Comparison of ENCODE assay signal across 18 cellular contexts in the genomic region with DNA sequence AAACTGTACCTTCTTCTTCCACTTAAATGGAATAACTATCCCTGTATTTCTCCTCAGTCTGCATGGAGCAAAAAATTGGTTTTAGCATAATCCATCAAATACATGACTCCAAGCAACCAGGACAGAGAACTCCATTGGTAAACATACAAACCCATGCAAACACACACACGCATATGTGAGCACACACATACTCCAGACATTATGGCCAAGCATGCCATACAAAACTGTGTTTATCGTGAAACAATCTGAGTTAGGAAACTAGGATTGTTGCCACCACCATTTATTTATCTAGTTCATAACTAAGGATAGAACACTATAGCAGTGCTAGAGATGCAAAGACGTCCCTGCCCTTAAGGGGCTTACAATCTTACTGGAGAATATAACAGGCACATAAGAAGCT.
A peak's percentile ranks its signal among the peaks of the same experiment; 100 is the strongest.
DNase-seq lines count a peak whose midpoint lies in the region; ATAC-seq, FAIRE-seq and TF ChIP-seq lines count a peak whose summit lies in the region.
"Had no signal": no experiment of that assay in that cellular context is flagged by ENCODE, and none has a peak within 500 bp of the region (broad histone marks: within the 10 kb centered on the region; RNA-seq: fewer than 3 reads in every experiment).

No MANE protein-coding gene starts in this region.

- H3K36me3 ChIP-seq in GM12878 (ENCODE audit: control insufficient read depth in 2 of 2, insufficient read depth in 2 of 2, low read length in 1 of 2) (peaks cover 7 to 23% of the 10 kb centered on the region in 2 experiments), PC-3 (ENCODE audit: low read depth, low read length) (peaks cover 19% of the 10 kb centered on the region; the same call in 1 of the 2 replicates)
- H3K36me3 ChIP-seq: BE2C had no signal

- peak; percentile 69 for FAIRE-seq in GM12891 (lab: Jason Lieb, UNC)
- FAIRE-seq in GM12878 (lab: Jason Lieb, UNC), result no peak
- FAIRE-seq: A204.1, D721Med, H1 had no signal

- RAD21 ChIA-PET in GM12878 (lab: Charles Lee; ENCODE audit: unreplicated experiment), result no interaction called here

- H3K4me3 ChIP-seq in GM12878, result no peak overlapping the region
- H3K4me3 ChIP-seq in PC-3 (ENCODE audit: low read length), result no peak overlapping the region
- H3K4me3 ChIP-seq: HAP-1 had no signal

- intact Hi-C loops in GM12878 (cut with micrococcal nuclease; ENCODE audit: unreplicated experiment), result no loop called here
- intact Hi-C loops in PC-3 (cut with micrococcal nuclease), result no loop called here

- H3K27ac Mint-ChIP-seq in activated naive CD4-positive, alpha-beta T cell treated with anti-CD3 and anti-CD28 coated beads, Interleukin-2, amount 50 U/mL, for 72 hours, result peak overlapping the region; percentile 24 to 38
- H3K27ac Mint-ChIP-seq in activated naive CD4-positive, alpha-beta T cell treated with anti-CD3 and anti-CD28 coated beads, Interleukin-2, amount 10 ng/mL, durations not matched to agents 7 days and 5 days, result no peak overlapping the region
- peak overlapping the region in 4 of 6 donors; percentile 23 to 70 (median 61) for H3K27ac Mint-ChIP-seq in naive B cell

- in situ Hi-C loops in GM12878 (cut with MboI), result no loop called here

- H3K4me3 Mint-ChIP-seq in activated naive CD4-positive, alpha-beta T cell treated with anti-CD3 and anti-CD28 coated beads, Interleukin-2, amount 10 ng/mL, durations not matched to agents 7 days and 5 days, result no peak overlapping the region
- H3K4me3 Mint-ChIP-seq in naive B cell, result no peak overlapping the region
- H3K4me3 Mint-ChIP-seq: CD4-positive, alpha-beta memory T cell had no signal

- H3K4me1 ChIP-seq in GM12878 (ENCODE audit: control insufficient read depth, insufficient read depth, low read length) (no peaks in the 10 kb centered on the region), PC-3 (ENCODE audit: insufficient read depth, low read length) (no peaks in the 10 kb centered on the region)
- H3K4me1 ChIP-seq: HAP-1 had no signal

- no peaks in the 10 kb centered on the region for H3K9me2 ChIP-seq in PC-3 (replicated peaks; ENCODE audit: low read length)

- no peak for ATAC-seq in activated naive CD4-positive, alpha-beta T cell treated with anti-CD3 and anti-CD28 coated beads, Interleukin-2, amount 50 U/mL, for 72 hours
- ATAC-seq in GM12878 (no peak), naive B cell (ENCODE audit: low read depth in 2 of 2) (no peak), PC-3 (no peak)

- TF ChIP-seq CTCF in GM12878 (IDR thresholded peaks at IDR 0.05 in 2 of 3, conservative IDR thresholded peaks at IDR 0.05 in 1 of 3; ENCODE audit: control insufficient read depth in 2 of 3, extremely low read depth in 1 of 3, insufficient read depth in 1 of 3, low read depth in 3 of 3, low read length in 3 of 3) (no peak), PC-3 (conservative IDR thresholded peaks at IDR 0.05; ENCODE audit: low read depth, low read length) (no peak)

- H3K36me3 Mint-ChIP-seq in activated naive CD4-positive, alpha-beta T cell treated with anti-CD3 and anti-CD28 coated beads, Interleukin-2, amount 50 U/mL, for 72 hours, result peaks cover 0 to 17% of the 10 kb centered on the region in 2 donors
- H3K36me3 Mint-ChIP-seq in activated naive CD4-positive, alpha-beta T cell treated with anti-CD3 and anti-CD28 coated beads, Interleukin-2, amount 10 ng/mL, durations not matched to agents 7 days and 5 days, result peaks cover 32% of the 10 kb centered on the region
- peaks cover 14 to 24% of the 10 kb centered on the region in 2 donors for H3K36me3 Mint-ChIP-seq in naive B cell

- H4K20me1 ChIP-seq in GM12878 (ENCODE audit: control insufficient read depth, insufficient read depth), result no peaks in the 10 kb centered on the region
- no peaks in the 10 kb centered on the region for H4K20me1 ChIP-seq in PC-3 (ENCODE audit: low read length)

- CTCF ChIA-PET in activated naive CD4-positive, alpha-beta T cell treated with anti-CD3 and anti-CD28 coated beads, Interleukin-2, amount 10 ng/mL, durations not matched to agents 7 days and 5 days (lab: Charles Lee), result no interaction called here
- CTCF ChIA-PET in GM12878 (lab: Yijun Ruan, JAX), result interaction anchor here (0.7 to 1.5 kb wide), 3 partner anchors 14 to 244 kb away, joined by 3 to 4 read pairs (median 4); no protein-coding TSS in a partner anchor
- CTCF ChIA-PET in PC-3 (lab: Charles Lee), result no interaction called here

- H3K27me3 ChIP-seq in GM12878 (replicated peaks in 1 of 2; ENCODE audit: control insufficient read depth in 2 of 2, insufficient read depth in 2 of 2, low read length in 1 of 2) (no peaks in the 10 kb centered on the region), PC-3 (ENCODE audit: low read length) (no peaks in the 10 kb centered on the region)
- H3K27me3 ChIP-seq: BE2C had no signal

- no peaks in the 10 kb centered on the region for H3K27me3 Mint-ChIP-seq in activated naive CD4-positive, alpha-beta T cell treated with anti-CD3 and anti-CD28 coated beads, Interleukin-2, amount 10 ng/mL, durations not matched to agents 7 days and 5 days
- no peaks in the 10 kb centered on the region for H3K27me3 Mint-ChIP-seq in naive B cell
- H3K27me3 Mint-ChIP-seq: CD4-positive, alpha-beta memory T cell had no signal

- H3K4me2 ChIP-seq in GM12878 (ENCODE audit: control insufficient read depth, insufficient read depth) (no peak overlapping the region), PC-3 (ENCODE audit: low read length) (no peak overlapping the region)

- SMC1A ChIA-PET in GM12878 (lab: Charles Lee; ENCODE audit: uncharacterized antibody, unreplicated experiment), result interaction anchor here (0.6 kb wide), 1 partner anchor 37 kb away, joined by 3 read pairs; no protein-coding TSS in a partner anchor

- no peaks in the 10 kb centered on the region for H3K9me3 ChIP-seq in GM12878 (replicated peaks; ENCODE audit: control insufficient read depth, insufficient read depth, low read length)
- H3K9me3 ChIP-seq in PC-3 (ENCODE audit: low read length), result no peaks in the 10 kb centered on the region
- H3K9me3 ChIP-seq: BE2C, HAP-1 had no signal

- no peak for DNase-seq in activated naive CD4-positive, alpha-beta T cell treated with anti-CD3 and anti-CD28 coated beads, Interleukin-2, amount 50 U/mL, for 72 hours (ENCODE audit: low spot score in 2 of 2)
- DNase-seq in activated naive CD4-positive, alpha-beta T cell treated with anti-CD3 and anti-CD28 coated beads, Interleukin-2, amount 10 ng/mL, durations not matched to agents 7 days and 5 days, result no peak
- DNase-seq in GM12891 (ENCODE audit: insufficient read length, low spot score) (no peak), GM12878 (ENCODE audit: low read depth, low spot score) (no peak), naive B cell (no peak), PC-3 (no peak), SW480 (ENCODE audit: low spot score) (no peak)
- DNase-seq: BE2C; CD4-positive, alpha-beta memory T cell; COR-L47; DMS153; DMS79 treated with DMSO at 0.1 percent for 48 hours; GDM1 had no signal

- no peak overlapping the region for H3K9ac ChIP-seq in GM12878 (ENCODE audit: control insufficient read depth, insufficient read depth, low read length)
- H3K9ac ChIP-seq in PC-3 (ENCODE audit: low read length), result no peak overlapping the region

- POLR2A ChIA-PET in GM12878 (lab: Charles Lee) (interaction anchor here (1.3 kb wide), 1 partner anchor 17 kb away, joined by 4 read pairs; no protein-coding TSS in a partner anchor), PC-3 (lab: Charles Lee; ENCODE audit: unreplicated experiment) (no interaction called here)

- peaks cover 3% of the 10 kb centered on the region for H3K4me1 Mint-ChIP-seq in activated naive CD4-positive, alpha-beta T cell treated with anti-CD3 and anti-CD28 coated beads, Interleukin-2, amount 10 ng/mL, durations not matched to agents 7 days and 5 days
- H3K4me1 Mint-ChIP-seq in naive B cell, result peaks cover 5 to 17% (median 12%) of the 10 kb centered on the region in 3 donors

- TF ChIP-seq EP300 in GM12878 (IDR thresholded peaks at IDR 0.05; ENCODE audit: borderline replicate concordance in 1 of 2, control insufficient read depth in 1 of 2, low read depth in 2 of 2, low read length in 2 of 2), result no peak

- BruUV-seq in GM12878 (replicated peaks; lab: Mats Ljungman, UMichigan) (no TSS peak), PC-3 (replicated peaks; lab: Mats Ljungman, UMichigan) (no TSS peak)

- TF ChIP-seq POLR2A in GM12891 (IDR thresholded peaks at IDR 0.05; ENCODE audit: low read depth, low read length), result peak; percentile 21; the same call in 1 of the 2 replicates
- no peak for TF ChIP-seq POLR2A in GM12878 (IDR thresholded peaks at IDR 0.05; ENCODE audit: low read depth, low read length)

- H3K27ac ChIP-seq in GM12878 (ENCODE audit: control insufficient read depth, insufficient read depth) (no peak overlapping the region), PC-3 (ENCODE audit: low read length) (no peak overlapping the region)
- H3K27ac ChIP-seq: C4-2B had no signal

- no peaks in the 10 kb centered on the region for H3K9me3 Mint-ChIP-seq in activated naive CD4-positive, alpha-beta T cell treated with anti-CD3 and anti-CD28 coated beads, Interleukin-2, amount 50 U/mL, for 72 hours
- no peaks in the 10 kb centered on the region for H3K9me3 Mint-ChIP-seq in activated naive CD4-positive, alpha-beta T cell treated with anti-CD3 and anti-CD28 coated beads, Interleukin-2, amount 10 ng/mL, durations not matched to agents 7 days and 5 days
- no peaks in the 10 kb centered on the region for H3K9me3 Mint-ChIP-seq in naive B cell
- H3K9me3 Mint-ChIP-seq: CD4-positive, alpha-beta memory T cell had no signal

- no peak overlapping the region for H2AFZ ChIP-seq in GM12878 (ENCODE audit: control insufficient read depth, low read depth, low read length)
- H2AFZ ChIP-seq in PC-3 (ENCODE audit: low read length), result no peak overlapping the region

- H3K79me2 ChIP-seq in GM12878 (ENCODE audit: control insufficient read depth, insufficient read depth, low read length), result no peaks in the 10 kb centered on the region
- H3K79me2 ChIP-seq in PC-3 (ENCODE audit: low read length), result no peaks in the 10 kb centered on the region

- WGBS in GM12878 (ENCODE audit: insufficient coverage, insufficient replicate concordance, low lambda C conversion rate, missing lambda C conversion rate), result 98% methylated on average over 3 of the region's 3 CpGs

- H3F3A ChIP-seq in PC-3 (ENCODE audit: low read length, unreplicated experiment), result no peaks in the 10 kb centered on the region

- no peak for TF ChIP-seq RAD21 in GM12878 (IDR thresholded peaks at IDR 0.05; ENCODE audit: insufficient read depth, low read depth, low read length)

TF ChIP-seq in GM12891, 5 proteins besides CTCF, POLR2A, EP300 and RAD21:
- TF ChIP-seq PAX5 (IDR thresholded peaks at IDR 0.05; ENCODE audit: insufficient read depth, low read length, severe bottlenecking) (no peak), POLR2AphosphoS5 (IDR thresholded peaks at IDR 0.05; ENCODE audit: low read depth, low read length) (peak; percentile 47; the same call in 1 of the 2 replicates)

TF ChIP-seq in GM12878, 131 proteins besides CTCF, POLR2A, EP300 and RAD21:
- peak; percentile 40; the same call in 1 of the 2 replicates for TF ChIP-seq PML (IDR thresholded peaks at IDR 0.05; ENCODE audit: low read length)
- TF ChIP-seq POLR2AphosphoS2 (IDR thresholded peaks at IDR 0.05; ENCODE audit: low read depth, low read length), result 0 out of 2 replicates have a peak, but pooled peaks have one; percentile 26
- no peak for TF ChIP-seq TBL1XR1 (IDR thresholded peaks at IDR 0.05; ENCODE audit: low read depth, low read length)
